ENCODE assay signal across 22 cellular contexts in the genomic region with DNA sequence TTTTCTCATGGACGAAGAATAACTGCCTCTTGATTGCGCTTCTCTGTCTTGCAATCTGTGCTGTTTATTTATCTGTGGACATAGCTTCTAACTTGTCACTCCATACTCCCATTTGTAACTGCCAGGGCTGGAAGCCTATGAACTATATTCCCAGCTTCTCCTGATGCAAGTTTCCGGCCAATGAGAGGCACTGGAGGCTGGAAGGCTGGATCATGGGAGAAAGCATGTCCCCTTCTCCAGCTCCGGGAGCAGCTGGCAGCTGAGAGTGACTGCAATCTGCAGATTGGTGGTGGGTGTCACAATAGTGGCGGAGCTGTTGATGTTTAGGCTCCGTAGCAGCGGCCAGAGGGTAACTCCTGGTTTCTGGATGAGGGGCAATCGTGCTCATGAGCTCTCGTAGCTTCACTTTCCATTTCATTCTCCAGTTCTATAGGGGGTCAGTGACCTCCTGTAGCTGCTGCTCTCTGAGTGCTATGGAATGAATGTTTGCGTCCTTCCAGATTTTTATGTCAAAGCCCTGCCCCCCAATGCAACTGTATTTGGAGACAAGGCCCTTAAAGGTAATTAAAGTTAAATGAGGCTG.
"Had no signal": no experiment of that assay in that cellular context is flagged by ENCODE, and none has a peak within 500 bp of the region (broad histone marks: within the 10 kb centered on the region; RNA-seq: fewer than 3 reads in every experiment).

No MANE protein-coding gene starts in this region.

- H3K4me3 ChIP-seq: hepatocyte, prostate gland, right atrium auricular region, skin epidermis, transverse colon, uterus had no signal

- DNase-seq: activated B cell treated with CpG ODN at 0.5 μM for 24 hours; activated CD4-positive, alpha-beta T cell treated with anti-CD3 and anti-CD28 coated beads for 48 hours; activated CD8-positive, alpha-beta T cell treated with anti-CD3 and anti-CD28 coated beads for 36 hours; activated naive CD4-positive, alpha-beta T cell treated with Interleukin-2 at 50 U/mL for 16 hours; activated T-cell treated with anti-CD3 and anti-CD28 coated beads, Interleukin-2, amount 50 U/mL, for 1 hour; dermis blood vessel endothelial cell; effector memory CD8-positive, alpha-beta T cell; foreskin fibroblast; midbrain; nephron progenitor cell; occipital lobe; stimulated activated naive CD8-positive, alpha-beta T cell treated with anti-CD3 and anti-CD28 coated beads, Interleukin-15, Interleukin-2, amounts not matched to agents 100 U/mL and 50 U/mL, for 24 hours; T-helper 1 cell; T-helper 9 cell; transverse colon; uterus had no signal

- H3K4me1 ChIP-seq: uterus had no signal

- H3K27ac ChIP-seq: hepatocyte, prostate gland, right atrium auricular region, skin epidermis, transverse colon, uterus had no signal

- H3K27me3 ChIP-seq: hepatocyte, right atrium auricular region, transverse colon, uterus had no signal

- FAIRE-seq: astrocyte had no signal

- H3K9me3 ChIP-seq: prostate gland, right atrium auricular region, transverse colon, uterus had no signal

- ATAC-seq: activated CD8-positive, alpha-beta T cell treated with anti-CD3 and anti-CD28 coated beads for 36 hours; effector memory CD8-positive, alpha-beta T cell; left lobe of liver; stimulated activated naive CD8-positive, alpha-beta T cell treated with anti-CD3 and anti-CD28 coated beads, Interleukin-15, Interleukin-2, amounts not matched to agents 100 U/mL and 50 U/mL, for 24 hours had no signal

- H3K36me3 ChIP-seq: prostate gland, right atrium auricular region, transverse colon, uterus had no signal
